In the genomic region with DNA sequence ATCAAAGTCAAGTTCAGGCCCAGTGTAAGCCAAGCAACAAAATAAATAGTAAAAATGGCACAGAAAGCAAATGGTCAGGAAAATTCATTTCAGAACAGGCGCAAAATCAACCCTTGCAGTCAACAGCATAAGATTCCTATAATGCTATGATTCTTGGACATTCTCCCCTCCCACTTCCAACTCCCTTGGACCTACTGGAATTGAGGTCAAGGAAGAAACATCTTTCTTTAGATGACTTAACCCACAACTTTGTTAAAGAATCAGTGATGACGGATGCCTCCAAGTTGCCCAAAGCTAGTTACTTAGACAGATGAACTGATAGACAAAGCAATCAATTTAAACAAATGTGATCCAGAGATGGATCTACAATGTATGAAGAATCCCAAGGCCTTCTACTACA, we compare ENCODE assay signal across 21 cellular contexts.
DNase-seq lines count a peak whose midpoint lies in the region; ATAC-seq, FAIRE-seq and TF ChIP-seq lines count a peak whose summit lies in the region.
"Had no signal": no experiment of that assay in that cellular context is flagged by ENCODE, and none has a peak within 500 bp of the region (broad histone marks: within the 10 kb centered on the region; RNA-seq: fewer than 3 reads in every experiment).

No MANE protein-coding gene starts in this region.

- H3K4me2 ChIP-seq in GM23248 (ENCODE audit: unreplicated experiment) (peak overlapping the region; percentile 63), astrocyte (ENCODE audit: low read length) (peak overlapping the region; percentile 27)
- H3K4me2 ChIP-seq: SK-N-SH had no signal

- in situ Hi-C loops in GM23248 (cut with MboI) = no loop called here

- peaks cover 32% of the 10 kb centered on the region for H3K4me1 ChIP-seq in A673 (ENCODE audit: insufficient read depth, low read length, poor library complexity, severe bottlenecking)
- H3K4me1 ChIP-seq in GM23248 (ENCODE audit: insufficient read depth) = peaks cover 21% of the 10 kb centered on the region
- H3K4me1 ChIP-seq in astrocyte (ENCODE audit: insufficient read depth, low read length) = peaks cover 12% of the 10 kb centered on the region

- intact Hi-C loops in A673 (cut with micrococcal nuclease; ENCODE audit: unreplicated experiment) = no loop called here

- H3K4me3 ChIP-seq in A673 (ENCODE audit: low read depth, low read length, poor library complexity, severe bottlenecking) (no peak overlapping the region), GM23248 (no peak overlapping the region), astrocyte (ENCODE audit: insufficient read depth, low read depth, low read length) (no peak overlapping the region)
- H3K4me3 ChIP-seq: BLaER1 treated with 17β-estradiol and CSF1 and Interleukin-3, amounts not matched to agents 10 nM and 100 nM had no signal

- H3K36me3 ChIP-seq in A673 (ENCODE audit: insufficient read depth, low read length, poor library complexity, severe bottlenecking) (no peaks in the 10 kb centered on the region), GM23248 (ENCODE audit: low read depth) (no peaks in the 10 kb centered on the region), astrocyte (ENCODE audit: insufficient read depth, low read length) (no peaks in the 10 kb centered on the region)
- H3K36me3 ChIP-seq: BLaER1 treated with 17β-estradiol and CSF1 and Interleukin-3, amounts not matched to agents 10 nM and 100 nM had no signal

- H3K27me3 ChIP-seq in A673 (replicated peaks; ENCODE audit: insufficient read depth, low read depth, low read length, poor library complexity) (no peaks in the 10 kb centered on the region), GM23248 (replicated peaks; ENCODE audit: insufficient read depth) (no peaks in the 10 kb centered on the region), astrocyte (ENCODE audit: insufficient read depth, low read length) (no peaks in the 10 kb centered on the region)
- H3K27me3 ChIP-seq: BLaER1 treated with 17β-estradiol and CSF1 and Interleukin-3, amounts not matched to agents 10 nM and 100 nM had no signal

- H3K36me3 Mint-ChIP-seq in astrocyte (ENCODE audit: low read depth, unreplicated experiment) = peaks cover 2% of the 10 kb centered on the region
- H3K36me3 Mint-ChIP-seq: CD8-positive, alpha-beta T cell had no signal

- H3F3A ChIP-seq in GM23248 (ENCODE audit: insufficient read depth) = peaks cover 27% of the 10 kb centered on the region

- no peak overlapping the region for H3K9ac ChIP-seq in GM23248
- no peak overlapping the region for H3K9ac ChIP-seq in astrocyte (ENCODE audit: low read length)
- H3K9ac ChIP-seq: BLaER1 treated with 17β-estradiol and CSF1 and Interleukin-3, amounts not matched to agents 10 nM and 100 nM; SK-N-SH had no signal

- ATAC-seq in HG03469 (IDR thresholded peaks at IDR 0.05; ENCODE audit: unreplicated experiment) = no peak
- ATAC-seq: CD8-positive, alpha-beta T cell had no signal

- WGBS in GM23248 (ENCODE audit: low coverage in 1 of 2, low lambda C conversion rate in 2 of 2, missing lambda C conversion rate in 2 of 2), 2 experiments = 29 to 37% methylated on average over 2 of the region's 2 CpGs

- peaks cover 6% of the 10 kb centered on the region for H3K27me3 Mint-ChIP-seq in astrocyte (ENCODE audit: low read depth, unreplicated experiment)

- POLR2A ChIA-PET in A673 (lab: Charles Lee; ENCODE audit: low non-redundant PET) = no interaction called here

- BruUV-seq in A673 (replicated peaks; lab: Mats Ljungman, UMichigan) = no TSS peak

- peaks cover 2% of the 10 kb centered on the region for H3K9me3 Mint-ChIP-seq in astrocyte (ENCODE audit: unreplicated experiment)

- H3K4me1 Mint-ChIP-seq in astrocyte (ENCODE audit: low read depth, unreplicated experiment) = peaks cover 12% of the 10 kb centered on the region

- TF ChIP-seq CTCF in A673 (conservative IDR thresholded peaks at IDR 0.05; ENCODE audit: low read depth, low read length) (no peak), astrocyte (IDR thresholded peaks at IDR 0.05; ENCODE audit: insufficient read depth, low read depth, low read length) (no peak), GM20000 (IDR thresholded peaks at IDR 0.05; ENCODE audit: extremely low read depth, missing control alignments) (no peak)

- no peak overlapping the region for H3K4me3 Mint-ChIP-seq in astrocyte (ENCODE audit: unreplicated experiment)
- H3K4me3 Mint-ChIP-seq: CD8-positive, alpha-beta T cell had no signal

- CTCF ChIA-PET in A673 (lab: Charles Lee) = interaction anchor here (1.0 kb wide), 1 partner anchor 90 kb away, joined by 5 read pairs; no protein-coding TSS in a partner anchor

- DNase-seq in A673 (ENCODE audit: low spot score) = peak; percentile 30
- peak; percentile 38 for DNase-seq in GM23248
- no peak for DNase-seq in astrocyte (ENCODE audit: low read depth)
- DNase-seq in glomerular visceral epithelial cell (ENCODE audit: extremely low spot score) = peak; percentile 44
- DNase-seq in mesenteric fat pad (ENCODE audit: low spot score) = no peak
- no peak for DNase-seq in GM20000 (ENCODE audit: low spot score)
- DNase-seq in NCI-H2029 (lab: John Stamatoyannopoulos, UW) = no peak
- DNase-seq: Calu3; CD8-positive, alpha-beta T cell; GOT3; KG1; NCI-H1417; NCI-H187; NCI-H345; NCI-H524 treated with DMSO at 0.1 percent for 48 hours; SHP77; SK-N-SH had no signal

- H4K20me1 ChIP-seq in GM23248 (ENCODE audit: insufficient read depth) (no peaks in the 10 kb centered on the region), astrocyte (ENCODE audit: insufficient read depth, low read length) (no peaks in the 10 kb centered on the region)
- H4K20me1 ChIP-seq: BLaER1 treated with 17β-estradiol and CSF1 and Interleukin-3, amounts not matched to agents 10 nM and 100 nM had no signal

- H3K79me2 ChIP-seq in GM23248 (ENCODE audit: insufficient read depth) (no peaks in the 10 kb centered on the region), astrocyte (ENCODE audit: insufficient read depth, low read length) (no peaks in the 10 kb centered on the region)

- no peak for FAIRE-seq in astrocyte (lab: Jason Lieb, UNC)
- FAIRE-seq: GM12892, GM18507 had no signal

- H2AFZ ChIP-seq in GM23248 (peak overlapping the region; percentile 38), astrocyte (ENCODE audit: low read depth, low read length) (no peak overlapping the region)

- H3K27ac Mint-ChIP-seq in astrocyte (ENCODE audit: unreplicated experiment) = no peak overlapping the region
- H3K27ac Mint-ChIP-seq: CD8-positive, alpha-beta T cell had no signal

- H3K9me2 ChIP-seq in GM23248 (ENCODE audit: insufficient read depth) = no peaks in the 10 kb centered on the region
- H3K9me2 ChIP-seq: SK-N-SH had no signal

- H3K9me3 ChIP-seq in A673 (ENCODE audit: low read depth, low read length, poor library complexity, severe bottlenecking) = no peaks in the 10 kb centered on the region
- H3K9me3 ChIP-seq in GM23248 (ENCODE audit: low read depth) = no peaks in the 10 kb centered on the region
- no peaks in the 10 kb centered on the region for H3K9me3 ChIP-seq in astrocyte (ENCODE audit: insufficient read depth, low read depth, low read length)
- H3K9me3 ChIP-seq: SK-N-SH had no signal

- H3K27ac ChIP-seq in A673 (ENCODE audit: low read depth, low read length, poor library complexity, severe bottlenecking) (peak overlapping the region; percentile 52), GM23248 (peak overlapping the region; percentile 37), astrocyte (ENCODE audit: low read depth, low read length) (no peak overlapping the region)
- H3K27ac ChIP-seq: BLaER1 treated with 17β-estradiol and CSF1 and Interleukin-3, amounts not matched to agents 10 nM and 100 nM had no signal

Comparison
In these comparisons a context has a peak if more than half of its experiments do, and no peak if none do; other contexts are left out.
1. DNase-seq: peak in A673 (single experiment), GM23248 (single experiment) and glomerular visceral epithelial cell (single experiment); none in astrocyte (single experiment), mesenteric fat pad (single experiment), GM20000 (single experiment) and NCI-H2029 (single experiment).